ENCODE assay signal across 7 cellular contexts in genomic region chr1:6785318-6785712, GRCh38. TPM values are rescaled to one million over a fixed set of nuclear protein-coding genes. Genes with fewer than 3 reads are reported as not detected.
DNase-seq lines count a peak whose midpoint lies in the region; ATAC-seq, FAIRE-seq and TF ChIP-seq lines count a peak whose summit lies in the region.

CAMTA1 (plus strand) TSS chr1:6785454; CDS start chr1:6785531, 77 bp downstream.

- H3K27ac ChIP-seq in astrocyte (ENCODE audit: low read depth, low read length): peak within 1 kb of the TSS; percentile 96
- peak within 1 kb of the TSS; percentile 90 for H3K27ac ChIP-seq in keratinocyte (ENCODE audit: control insufficient read depth, insufficient read depth, low read length)
- H3K27ac ChIP-seq in stomach: peak within 1 kb of the TSS; percentile 98 to 100 (median 98)

- dilution Hi-C loops in keratinocyte (cut with MboI; ENCODE audit: extremely low pct_ligation_motif_present, low sequenced_read_pairs): no loop called here

- peaks cover 14% of the 10 kb centered on the region for H3K4me1 Mint-ChIP-seq in astrocyte (ENCODE audit: low read depth, unreplicated experiment)

- H3K36me3 ChIP-seq in astrocyte (ENCODE audit: insufficient read depth, low read length): peaks cover 3% of the 10 kb centered on the region
- H3K36me3 ChIP-seq in keratinocyte (ENCODE audit: control insufficient read depth in 2 of 2, extremely low read depth in 1 of 2, insufficient read depth in 2 of 2, low read length in 2 of 2): peaks cover 0 to 4% of the 10 kb centered on the region in 2 experiments
- no peaks in the 10 kb centered on the region for H3K36me3 ChIP-seq in stomach

- no peak for FAIRE-seq in astrocyte (lab: Jason Lieb, UNC)
- no peak for FAIRE-seq in keratinocyte (lab: Jason Lieb, UNC)

- WGBS in stomach, 5 donors: 0 to 1% (median 1%) methylated on average over 11 to 59 of the region's 67 CpGs

- DNase-seq in astrocyte (ENCODE audit: low read depth) (no peak), keratinocyte (ENCODE audit: low read depth, low spot score) (no peak), stomach (no peak), RKO (ENCODE audit: low spot score) (no peak), hepatic stellate cell (ENCODE audit: low spot score) (no peak)

- H3K27me3 Mint-ChIP-seq in astrocyte (ENCODE audit: low read depth, unreplicated experiment): no peaks in the 10 kb centered on the region

- H4K20me1 ChIP-seq in astrocyte (ENCODE audit: insufficient read depth, low read length): peaks cover 42% of the 10 kb centered on the region
- no peaks in the 10 kb centered on the region for H4K20me1 ChIP-seq in keratinocyte (ENCODE audit: control insufficient read depth, extremely low read depth, insufficient read depth, low read length)

- TF ChIP-seq POLR2A in stomach (IDR thresholded peaks at IDR 0.05): no peak

- H3K36me3 Mint-ChIP-seq in astrocyte (ENCODE audit: low read depth, unreplicated experiment): peaks cover 6% of the 10 kb centered on the region

- peaks cover 9% of the 10 kb centered on the region for H3K4me1 ChIP-seq in astrocyte (ENCODE audit: insufficient read depth, low read length)
- peaks cover 15% of the 10 kb centered on the region for H3K4me1 ChIP-seq in keratinocyte (ENCODE audit: control insufficient read depth, extremely low read depth, insufficient read depth, low read length)
- peaks cover 8 to 57% (median 38%) of the 10 kb centered on the region in 4 donors for H3K4me1 ChIP-seq in stomach

- H3K79me2 ChIP-seq in astrocyte (ENCODE audit: insufficient read depth, low read length) (peaks cover 45% of the 10 kb centered on the region), keratinocyte (ENCODE audit: control insufficient read depth, insufficient read depth, low read length) (peaks cover 44% of the 10 kb centered on the region)

- peak within 1 kb of the TSS; percentile 99 for H3K4me3 Mint-ChIP-seq in astrocyte (ENCODE audit: unreplicated experiment)

- no peaks in the 10 kb centered on the region for H3K9me1 ChIP-seq in keratinocyte (ENCODE audit: control insufficient read depth, extremely low read depth, insufficient read depth, low read length)

- ATAC-seq in GM19351 (IDR thresholded peaks at IDR 0.05; ENCODE audit: unreplicated experiment): peak; percentile 73
- ATAC-seq in HG03469 (IDR thresholded peaks at IDR 0.05; ENCODE audit: unreplicated experiment): peak; percentile 57

- TF ChIP-seq CTCF in astrocyte (IDR thresholded peaks at IDR 0.05; ENCODE audit: insufficient read depth, low read depth, low read length) (no peak), keratinocyte (optimal IDR thresholded peaks at IDR 0.05 in 1 of 3, IDR thresholded peaks at IDR 0.05 in 1 of 3, conservative IDR thresholded peaks at IDR 0.05 in 1 of 3; ENCODE audit: extremely low read depth in 1 of 3, insufficient read depth in 2 of 3, low read length in 3 of 3) (no peak), stomach (IDR thresholded peaks at IDR 0.05) (no peak)

- H3K4me3 ChIP-seq in astrocyte (ENCODE audit: insufficient read depth, low read depth, low read length): peak within 1 kb of the TSS; percentile 75
- H3K4me3 ChIP-seq in keratinocyte (ENCODE audit: control insufficient read depth in 2 of 3, extremely low read depth in 1 of 3, insufficient read depth in 2 of 3, low read depth in 1 of 3, low read length in 3 of 3): peak within 1 kb of the TSS; percentile 76 to 87 (median 86)
- peak within 1 kb of the TSS; percentile 90 to 95 (median 92) for H3K4me3 ChIP-seq in stomach

- TF ChIP-seq EP300 in stomach (IDR thresholded peaks at IDR 0.05): no peak

- H3K9me3 ChIP-seq in astrocyte (ENCODE audit: insufficient read depth, low read depth, low read length) (no peaks in the 10 kb centered on the region), keratinocyte (ENCODE audit: control insufficient read depth, low read depth, low read length) (no peaks in the 10 kb centered on the region), stomach (no peaks in the 10 kb centered on the region)

- peak within 1 kb of the TSS; percentile 93 for H3K27ac Mint-ChIP-seq in astrocyte (ENCODE audit: unreplicated experiment)

- H3K4me2 ChIP-seq in astrocyte (ENCODE audit: low read length): peak within 1 kb of the TSS; percentile 93
- H3K4me2 ChIP-seq in keratinocyte (ENCODE audit: control insufficient read depth, extremely low read depth, insufficient read depth, low read depth, low read length): peak within 1 kb of the TSS; percentile 97

- H3K9me3 Mint-ChIP-seq in astrocyte (ENCODE audit: unreplicated experiment): no peaks in the 10 kb centered on the region

- intact Hi-C loops in stomach (cut with DNase I; ENCODE audit: low total_unique reads): no loop called here

- H2AFZ ChIP-seq in astrocyte (ENCODE audit: low read depth, low read length) (peak within 1 kb of the TSS; percentile 72), keratinocyte (ENCODE audit: control insufficient read depth, low read length) (peak within 1 kb of the TSS; percentile 77)

- H3K27me3 ChIP-seq in astrocyte (ENCODE audit: insufficient read depth, low read length) (no peaks in the 10 kb centered on the region), keratinocyte (ENCODE audit: control insufficient read depth, extremely low read depth, insufficient read depth, low read length) (no peaks in the 10 kb centered on the region), stomach (no peaks in the 10 kb centered on the region)

- peak within 1 kb of the TSS; percentile 93 for H3K9ac ChIP-seq in astrocyte (ENCODE audit: low read length)
- H3K9ac ChIP-seq in keratinocyte (ENCODE audit: control insufficient read depth, extremely low read depth, insufficient read depth, low read length): peak within 1 kb of the TSS; percentile 84

RNA-seq across cellular contexts. Expression of gene CAMTA1, which starts in this region (rescaled TPM):
- total RNA-seq in astrocyte (69.2 and 77.6 TPM in 2 replicates), stomach (100 to 1,000 TPM in 3 of 5 donors, 10 to 100 TPM in 2; 42.8 to 213 (median 109) TPM)
- polyA plus RNA-seq in keratinocyte (30.5 to 54.4 TPM (median 51.4 TPM) in 3 replicates), stomach (100 to 1,000 TPM; 126 to 154 (median 132) TPM)
- 25.0 TPM for polyA plus RNA-seq in keratinocyte (2011; ENCODE audit: low read depth)
- 56.1 and 88.2 TPM in 2 replicates for polyA plus RNA-seq in keratinocyte (2011; cell fraction: cytosol; rRNA removed)
- 20.1 and 23.8 TPM in 2 replicates for polyA plus RNA-seq in keratinocyte (2011; cell fraction: nucleus; rRNA removed)
- 75.3 and 124 TPM in 2 replicates for polyA plus RNA-seq in keratinocyte (2012; ENCODE audit: low replicate concordance)
- 6.7 to 24.4 TPM (median 22.7 TPM) in 3 replicates for polyA minus RNA-seq in keratinocyte
- 17.3 TPM for polyA minus RNA-seq in keratinocyte (2011; cell fraction: cytosol; rRNA and poly(A)+ RNA removed)
- 11.2 and 15.7 TPM in 2 replicates for polyA minus RNA-seq in keratinocyte (2011; cell fraction: nucleus; rRNA and poly(A)+ RNA removed)
